13 cellular contexts compared by ENCODE assay signal in the genomic region with DNA sequence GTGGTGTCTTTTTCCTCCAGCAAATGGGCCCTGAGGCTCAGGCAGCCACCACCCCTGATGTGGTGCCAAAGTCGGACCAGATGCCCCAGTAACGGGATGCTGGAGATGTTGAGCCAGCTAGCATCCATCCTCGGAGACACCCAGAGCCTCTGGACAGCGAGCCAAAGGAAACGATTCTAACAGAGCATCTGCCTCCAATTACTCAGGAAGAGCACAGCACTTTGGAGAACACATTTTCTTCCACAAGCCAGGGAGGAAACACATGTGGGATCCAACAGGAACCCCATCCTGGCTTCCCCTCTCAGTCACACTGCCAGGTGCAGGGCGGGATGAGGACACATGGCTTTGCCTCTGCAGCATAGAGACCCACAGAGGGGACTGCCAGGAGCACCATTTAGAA. TPM values are rescaled to one million over a fixed set of nuclear protein-coding genes. Genes with fewer than 3 reads are reported as not detected.
DNase-seq lines count a peak whose midpoint lies in the region; ATAC-seq and TF ChIP-seq lines count a peak whose summit lies in the region.
"Had no signal": no experiment of that assay in that cellular context is flagged by ENCODE, and none has a peak within 500 bp of the region (broad histone marks: within the 10 kb centered on the region; RNA-seq: fewer than 3 reads in every experiment).

No MANE protein-coding gene starts in this region.

- H3K27me3 Mint-ChIP-seq in endodermal cell (ENCODE audit: insufficient read depth): peaks cover 8% of the 10 kb centered on the region
- H3K27me3 Mint-ChIP-seq: activated CD4-positive, alpha-beta memory T cell treated with anti-CD3 and anti-CD28 coated beads, Interleukin-2, amount 10 ng/mL, durations not matched to agents 7 days and 5 days; CD4-positive, CD25-positive, alpha-beta regulatory T cell had no signal

- H3K36me3 ChIP-seq in Panc1 (ENCODE audit: control insufficient read depth, insufficient read depth, low read length): no peaks in the 10 kb centered on the region
- H3K36me3 ChIP-seq in endodermal cell (ENCODE audit: control insufficient read depth, insufficient read depth, low read length): no peaks in the 10 kb centered on the region

- H3K9ac ChIP-seq in endodermal cell (ENCODE audit: extremely low read depth, low read length, poor library complexity, severe bottlenecking): no peak overlapping the region

- ATAC-seq in Panc1: no peak
- no peak for ATAC-seq in HG03378 (IDR thresholded peaks at IDR 0.05; ENCODE audit: unreplicated experiment)
- ATAC-seq in HG02840 (IDR thresholded peaks at IDR 0.05; ENCODE audit: low FRiP score, unreplicated experiment): no peak
- ATAC-seq: HepG2 had no signal

- H3K27me3 ChIP-seq in Panc1 (ENCODE audit: control insufficient read depth, insufficient read depth, low read length) (no peaks in the 10 kb centered on the region), endodermal cell (ENCODE audit: control insufficient read depth, insufficient read depth, low read length, poor library complexity, severe bottlenecking) (no peaks in the 10 kb centered on the region)

- H3K9me3 ChIP-seq in Panc1 (ENCODE audit: control insufficient read depth, insufficient read depth, low read depth, low read length) (no peaks in the 10 kb centered on the region), endodermal cell (ENCODE audit: control insufficient read depth, low read length) (no peaks in the 10 kb centered on the region)

- H3K4me1 ChIP-seq in Panc1 (ENCODE audit: control insufficient read depth, insufficient read depth, low read length) (peaks cover 21% of the 10 kb centered on the region), endodermal cell (ENCODE audit: control insufficient read depth, insufficient read depth, low read length) (no peaks in the 10 kb centered on the region)

- CTCF ChIA-PET in Panc1 (lab: Charles Lee): no interaction called here

- H3K36me3 Mint-ChIP-seq in endodermal cell (ENCODE audit: low read depth): no peaks in the 10 kb centered on the region
- H3K36me3 Mint-ChIP-seq: CD4-positive, CD25-positive, alpha-beta regulatory T cell had no signal

- no peak overlapping the region for H3K4me3 ChIP-seq in Panc1 (ENCODE audit: low read depth in 2 of 2, low read length in 2 of 2)
- H3K4me3 ChIP-seq in endodermal cell (ENCODE audit: low read length): no peak overlapping the region

- H3K27ac ChIP-seq in Panc1 (ENCODE audit: low read length) (peak overlapping the region; percentile 34; the same call in 1 of the 2 replicates), endodermal cell (ENCODE audit: low read depth, low read length) (no peak overlapping the region)

- H3K27ac Mint-ChIP-seq in endodermal cell: no peak overlapping the region
- H3K27ac Mint-ChIP-seq: activated CD4-positive, alpha-beta memory T cell treated with anti-CD3 and anti-CD28 coated beads, Interleukin-2, amount 10 ng/mL, durations not matched to agents 7 days and 5 days; activated T-helper 2 cell treated with anti-CD3 and anti-CD28 coated beads, Interferon-gamma antibody, Interleukin-2, Interleukin-4, amounts not matched to agents 10 μg/mL and 5 μg/mL and 100 μg/mL, durations not matched to agents 14 hours and 24 hours and 36 hours; CD4-positive, CD25-positive, alpha-beta regulatory T cell had no signal

- BruUV-seq in Panc1 (replicated peaks; lab: Mats Ljungman, UMichigan): no TSS peak

- in situ Hi-C loops in Panc1 (cut with HindIII; ENCODE audit: low pct_unique_long_range_greater_than_20kb, low sequenced_read_pairs): no loop called here

- WGBS in endodermal cell (ENCODE audit: insufficient coverage in 1 of 2, insufficient read length in 1 of 2), 2 experiments: 92 to 97% methylated on average over 5 to 6 of the region's 6 CpGs

- H3K9me3 Mint-ChIP-seq in endodermal cell: no peaks in the 10 kb centered on the region
- H3K9me3 Mint-ChIP-seq: activated CD4-positive, alpha-beta memory T cell treated with anti-CD3 and anti-CD28 coated beads, Interleukin-2, amount 10 ng/mL, durations not matched to agents 7 days and 5 days; activated T-helper 2 cell treated with anti-CD3 and anti-CD28 coated beads, Interferon-gamma antibody, Interleukin-2, Interleukin-4, amounts not matched to agents 10 μg/mL and 5 μg/mL and 100 μg/mL, durations not matched to agents 14 hours and 24 hours and 36 hours; CD4-positive, CD25-positive, alpha-beta regulatory T cell had no signal

- no peaks in the 10 kb centered on the region for H3K4me1 Mint-ChIP-seq in endodermal cell
- H3K4me1 Mint-ChIP-seq: activated CD4-positive, alpha-beta memory T cell treated with anti-CD3 and anti-CD28 coated beads, Interleukin-2, amount 10 ng/mL, durations not matched to agents 7 days and 5 days; CD4-positive, CD25-positive, alpha-beta regulatory T cell had no signal

- POLR2A ChIA-PET in Panc1 (lab: Charles Lee): no interaction called here

- intact Hi-C loops in Panc1 (cut with micrococcal nuclease; ENCODE audit: unreplicated experiment): no loop called here

- TF ChIP-seq CTCF in Panc1 (IDR thresholded peaks at IDR 0.05): no peak
- TF ChIP-seq CTCF in endodermal cell (conservative IDR thresholded peaks at IDR 0.05): no peak

- no peak overlapping the region for H3K4me3 Mint-ChIP-seq in endodermal cell
- H3K4me3 Mint-ChIP-seq: activated CD4-positive, alpha-beta memory T cell treated with anti-CD3 and anti-CD28 coated beads, Interleukin-2, amount 10 ng/mL, durations not matched to agents 7 days and 5 days; CD4-positive, CD25-positive, alpha-beta regulatory T cell had no signal

- no peak for DNase-seq in Panc1 (ENCODE audit: low read depth, low spot score)
- DNase-seq in endodermal cell: peak; percentile 24
- DNase-seq in islet precursor cell: peak; percentile 19
- DNase-seq in superior temporal gyrus (ENCODE audit: extremely low spot score): peak; percentile 53
- DNase-seq in NCI-H748 treated with DMSO at 0.1 percent for 48 hours (lab: John Stamatoyannopoulos, UW): no peak
- no peak for DNase-seq in Kasumi-1 (lab: John Stamatoyannopoulos, UW)
- DNase-seq: activated CD4-positive, alpha-beta memory T cell treated with anti-CD3 and anti-CD28 coated beads, Interleukin-2, amount 10 ng/mL, durations not matched to agents 7 days and 5 days; CD4-positive, CD25-positive, alpha-beta regulatory T cell; trophoblast cell had no signal

RNA-seq across cellular contexts. Expression of gene C1orf198, which starts 44.9 kb away (rescaled TPM):
- total RNA-seq in Panc1 (2021; ENCODE audit: unreplicated experiment) (33.6 TPM), endodermal cell (10 to 100 TPM; 37.5 to 44.8 TPM)
- 20.9 TPM for polyA plus RNA-seq in Panc1 (2012; ENCODE audit: insufficient read length)
- 61.8 TPM for polyA plus RNA-seq in endodermal cell (2013, experiment 1 of 2)
- 58.9 TPM for polyA plus RNA-seq in endodermal cell (2013, experiment 2 of 2)

Comparison
In these comparisons a context has a peak if more than half of its experiments do, and no peak if none do; other contexts are left out.
1. DNase-seq: peak in endodermal cell (single experiment), islet precursor cell (single experiment) and superior temporal gyrus (single experiment); none in Panc1 (single experiment), NCI-H748 treated with DMSO at 0.1 percent for 48 hours (single experiment) and Kasumi-1 (0 of 2).